8 cellular contexts compared by ENCODE assay signal in the genomic region with DNA sequence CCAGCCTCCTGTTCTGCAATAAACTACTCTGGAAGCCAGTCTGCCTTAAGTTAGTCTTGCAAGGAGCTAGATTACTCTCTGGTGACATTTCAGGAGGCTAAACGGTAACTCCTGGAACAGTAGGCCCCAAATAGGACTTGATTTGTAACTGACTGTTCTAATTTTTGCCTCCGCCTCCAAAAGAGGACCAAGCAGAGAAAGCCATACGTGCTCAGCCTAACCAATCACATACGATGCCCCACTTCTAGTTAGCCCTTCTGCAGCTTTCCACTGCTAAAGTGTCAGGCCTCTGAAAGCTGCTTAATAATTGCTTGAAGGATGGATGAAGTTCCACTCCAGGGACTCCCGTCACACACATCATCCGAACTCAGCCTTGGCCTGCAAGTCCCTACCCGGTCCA. TPM values are rescaled to one million over a fixed set of nuclear protein-coding genes. Genes with fewer than 3 reads are reported as not detected.
DNase-seq lines count a peak whose midpoint lies in the region; ATAC-seq and TF ChIP-seq lines count a peak whose summit lies in the region.

No MANE protein-coding gene starts in this region.

- no peaks in the 10 kb centered on the region for H3K27me3 ChIP-seq in DND-41 (ENCODE audit: insufficient read depth, low read length, poor library complexity)
- no peaks in the 10 kb centered on the region for H3K27me3 ChIP-seq in muscle layer of colon (ENCODE audit: control insufficient read depth in 1 of 2, insufficient read depth in 2 of 2, low read length in 2 of 2)

- no peaks in the 10 kb centered on the region for H3K9me3 ChIP-seq in DND-41 (ENCODE audit: insufficient read depth, low read length, severe bottlenecking)
- H3K9me3 ChIP-seq in muscle layer of colon (ENCODE audit: low read length), result no peaks in the 10 kb centered on the region

- DNase-seq in DND-41 (no peak), NCI-H69 (lab: John Stamatoyannopoulos, UW) (peak; percentile 18), dermis blood vessel endothelial cell (peak; percentile 37), NCI-H2029 (lab: John Stamatoyannopoulos, UW) (no peak), NCI-H1436 treated with DMSO at 0.1 percent for 48 hours (lab: John Stamatoyannopoulos, UW) (no peak), NK-92 (lab: John Stamatoyannopoulos, UW; ENCODE audit: unreplicated experiment) (no peak)
- DNase-seq in stimulated activated CD4-positive, alpha-beta T cell treated with anti-CD3 and anti-CD28 coated beads, Interleukin-12 subunit alpha, Interleukin-12 subunit beta, amount 100 ng/mL, for 4 hours, result no peak

- H3K4me3 ChIP-seq in DND-41 (ENCODE audit: low read depth in 1 of 2, low read length in 2 of 2) (peak overlapping the region; percentile 52 to 81; a peak in 3 of 4 replicates), muscle layer of colon (ENCODE audit: low read depth in 1 of 2, low read length in 2 of 2) (peak overlapping the region; percentile 84 to 93)

- H3K4me2 ChIP-seq in DND-41 (ENCODE audit: insufficient read depth, low read length), result peak overlapping the region; percentile 88

- peak overlapping the region; percentile 84 for H3K27ac ChIP-seq in DND-41 (ENCODE audit: low read length)
- peak overlapping the region; percentile 77 for H3K27ac ChIP-seq in muscle layer of colon (ENCODE audit: low read depth, low read length)

- H3K4me1 ChIP-seq in DND-41 (ENCODE audit: insufficient read depth, low read length) (peaks cover 28% of the 10 kb centered on the region), muscle layer of colon (ENCODE audit: insufficient read depth, low read length) (peaks cover 17% of the 10 kb centered on the region)

- H3K36me3 ChIP-seq in DND-41 (ENCODE audit: insufficient read depth, low read length) (peaks cover 34% of the 10 kb centered on the region), muscle layer of colon (ENCODE audit: insufficient read depth, low read length) (peaks cover 21% of the 10 kb centered on the region)

- H3K79me2 ChIP-seq in DND-41 (ENCODE audit: insufficient read depth, low read length), result peaks cover 48% of the 10 kb centered on the region

- H3K9ac ChIP-seq in DND-41 (ENCODE audit: low read depth, low read length) (peak overlapping the region; percentile 71), muscle layer of colon (ENCODE audit: low read length) (peak overlapping the region; percentile 96)

- no peak for TF ChIP-seq CTCF in DND-41 (IDR thresholded peaks at IDR 0.05; ENCODE audit: borderline replicate concordance, extremely low read depth, low read length, poor library complexity, severe bottlenecking)

- H4K20me1 ChIP-seq in DND-41 (ENCODE audit: insufficient read depth, low read length), result peaks cover 11% of the 10 kb centered on the region

- peak overlapping the region; percentile 100 for H2AFZ ChIP-seq in DND-41 (ENCODE audit: low read depth, low read length)

- ATAC-seq in DND-41 (ENCODE audit: insufficient read depth, low read depth), result no peak

RNA-seq across cellular contexts. Expression of gene ZNF805, which starts 0.7 kb away (rescaled TPM):
- 26.9 and 39.7 TPM in 2 replicates for total RNA-seq in dermis blood vessel endothelial cell

RNA-seq across cellular contexts. Expression of gene AURKC, which starts 10.4 kb away (rescaled TPM):
- 0.17 and 0.84 TPM in 2 replicates for total RNA-seq in dermis blood vessel endothelial cell

RNA-seq across cellular contexts. Expression of gene ZNF460, which starts 39.1 kb away (rescaled TPM):
- 63.3 and 88.0 TPM in 2 replicates for total RNA-seq in dermis blood vessel endothelial cell

RNA-seq across cellular contexts. Expression of gene ZNF264, which starts 49.9 kb away (rescaled TPM):
- 48.5 and 65.0 TPM in 2 replicates for total RNA-seq in dermis blood vessel endothelial cell

Comparison
In these comparisons a context has a peak if more than half of its experiments do, and no peak if none do; other contexts are left out.
1. DNase-seq: peak in NCI-H69 (single experiment) and dermis blood vessel endothelial cell (single experiment); none in DND-41 (single experiment), NCI-H2029 (single experiment), stimulated activated CD4-positive, alpha-beta T cell treated with anti-CD3 and anti-CD28 coated beads, Interleukin-12 subunit alpha, Interleukin-12 subunit beta, amount 100 ng/mL, for 4 hours (single experiment), NCI-H1436 treated with DMSO at 0.1 percent for 48 hours (single experiment) and NK-92 (single experiment).